8 cellular contexts compared by ENCODE assay signal in genomic region chr1:233294991-233295774, GRCh38. TPM values are rescaled to one million over a fixed set of nuclear protein-coding genes. Genes with fewer than 3 reads are reported as not detected.
DNase-seq lines count a peak whose midpoint lies in the region; ATAC-seq and TF ChIP-seq lines count a peak whose summit lies in the region.

Gene PCNX2 (minus strand): TSS chr1:233295725. CDS start chr1:233295478, 247 bp downstream.

- no peaks in the 10 kb centered on the region for H3K9me2 ChIP-seq in PC-3 (replicated peaks; ENCODE audit: low read length)

- no peaks in the 10 kb centered on the region for H3K27me3 Mint-ChIP-seq in Caco-2 (ENCODE audit: insufficient read depth, unreplicated experiment)

- peak within 1 kb of the TSS; percentile 54 for H3K27ac ChIP-seq in PC-3 (ENCODE audit: low read length)
- no peak within 1 kb of the TSS for H3K27ac ChIP-seq in neuronal stem cell (replicated peaks; ENCODE audit: low read length)
- H3K27ac ChIP-seq in substantia nigra (ENCODE audit: low read depth, low read length, poor library complexity, severe bottlenecking) = peak within 1 kb of the TSS; percentile 23

- BruUV-seq in Caco-2 (replicated peaks; lab: Mats Ljungman, UMichigan) = no TSS peak
- no TSS peak for BruUV-seq in PC-3 (replicated peaks; lab: Mats Ljungman, UMichigan)

- DNase-seq in Caco-2 = peak; percentile 76 to 79
- peak; percentile 88 for DNase-seq in GM20000 (ENCODE audit: low spot score)
- DNase-seq in HS-5 (ENCODE audit: low read depth) = peak; percentile 37
- peak; percentile 82 for DNase-seq in PC-3
- DNase-seq in activated T-helper 1 cell treated with anti-CD3 and anti-CD28 coated beads, Interleukin-2, amount 50 U/mL, for 16 hours (ENCODE audit: low read depth in 1 of 2, low spot score in 1 of 2) = peak; percentile 44 to 47
- peak; percentile 49 for DNase-seq in fibroblast of the aortic adventitia (ENCODE audit: low read depth)
- peak; percentile 33 for DNase-seq in neuronal stem cell (ENCODE audit: low spot score)
- peak in 25 of 49 donors; percentile 4 to 71 (median 22) for DNase-seq in substantia nigra (lab: John Stamatoyannopoulos, UW)

- TF ChIP-seq CTCF in Caco-2 (IDR thresholded peaks at IDR 0.05; ENCODE audit: insufficient read depth in 1 of 2, low read depth in 1 of 2, low read length in 1 of 2, severe bottlenecking in 1 of 2, unreplicated experiment in 1 of 2) = no peak
- no peak for TF ChIP-seq CTCF in GM20000 (IDR thresholded peaks at IDR 0.05; ENCODE audit: extremely low read depth, missing control alignments)
- TF ChIP-seq CTCF in PC-3 (conservative IDR thresholded peaks at IDR 0.05; ENCODE audit: low read depth, low read length) = no peak
- TF ChIP-seq CTCF in fibroblast of the aortic adventitia (IDR thresholded peaks at IDR 0.05; ENCODE audit: insufficient read depth, low read length) = no peak

- intact Hi-C loops in Caco-2 (cut with micrococcal nuclease; ENCODE audit: unreplicated experiment) = no loop called here
- intact Hi-C loops in PC-3 (cut with micrococcal nuclease) = no loop called here

- CTCF ChIA-PET in Caco-2 (lab: Charles Lee) = no interaction called here
- CTCF ChIA-PET in PC-3 (lab: Charles Lee) = no interaction called here

- H3K14ac ChIP-seq in neuronal stem cell (ENCODE audit: low read length) = peak within 1 kb of the TSS; percentile 94

- H2AFZ ChIP-seq in PC-3 (ENCODE audit: low read length) (peak within 1 kb of the TSS; percentile 81), neuronal stem cell (ENCODE audit: low read length) (peak within 1 kb of the TSS; percentile 99)

- peak within 1 kb of the TSS; percentile 73 for H3K27ac Mint-ChIP-seq in Caco-2 (ENCODE audit: unreplicated experiment)

- no peaks in the 10 kb centered on the region for H3F3A ChIP-seq in PC-3 (ENCODE audit: low read length, unreplicated experiment)

- no CpG with 5 or more reads among the region's 57 CpGs for WGBS in neuronal stem cell (ENCODE audit: extremely low coverage in 2 of 2, insufficient read length in 2 of 2, insufficient replicate concordance in 1 of 2), 2 donors

- no peaks in the 10 kb centered on the region; the same call in 1 of the 2 replicates for H3K27me3 ChIP-seq in Caco-2 (replicated peaks; ENCODE audit: control insufficient read depth, insufficient read depth, low read length)
- no peaks in the 10 kb centered on the region for H3K27me3 ChIP-seq in PC-3 (ENCODE audit: low read length)
- H3K27me3 ChIP-seq in neuronal stem cell (ENCODE audit: control insufficient read depth in 3 of 3, insufficient read depth in 3 of 3, low read depth in 1 of 3, low read length in 3 of 3) = no peaks in the 10 kb centered on the region

- H2AK5ac ChIP-seq in neuronal stem cell (ENCODE audit: low read depth, low read length) = no peak within 1 kb of the TSS

- H3K18ac ChIP-seq in neuronal stem cell (ENCODE audit: low read length) = peak within 1 kb of the TSS; percentile 86

- no peaks in the 10 kb centered on the region for H3K9me3 Mint-ChIP-seq in Caco-2 (ENCODE audit: unreplicated experiment)

- peak within 1 kb of the TSS; percentile 80 for H3K23ac ChIP-seq in neuronal stem cell (ENCODE audit: low read depth, low read length, poor library complexity)

- no peak within 1 kb of the TSS for H4K8ac ChIP-seq in neuronal stem cell (ENCODE audit: low read depth, low read length)

- no peaks in the 10 kb centered on the region for H3K79me1 ChIP-seq in neuronal stem cell (ENCODE audit: low read depth, low read length)

- H3K4me3 Mint-ChIP-seq in Caco-2 (ENCODE audit: unreplicated experiment) = peak within 1 kb of the TSS; percentile 93

- no peak within 1 kb of the TSS for H2BK15ac ChIP-seq in neuronal stem cell (ENCODE audit: low read length)

- H3K4me3 ChIP-seq in Caco-2 (ENCODE audit: low read depth, low read length) = peak within 1 kb of the TSS; percentile 85
- peak within 1 kb of the TSS; percentile 91 for H3K4me3 ChIP-seq in PC-3 (ENCODE audit: low read length)
- H3K4me3 ChIP-seq in fibroblast of the aortic adventitia (ENCODE audit: low read depth, low read length) = peak within 1 kb of the TSS; percentile 98
- peak within 1 kb of the TSS; percentile 74 to 98 for H3K4me3 ChIP-seq in neuronal stem cell (ENCODE audit: low read length in 2 of 2)

- H3K36me3 Mint-ChIP-seq in Caco-2 (ENCODE audit: insufficient read depth, unreplicated experiment) = no peaks in the 10 kb centered on the region

- H3K4me2 ChIP-seq in PC-3 (ENCODE audit: low read length) (peak within 1 kb of the TSS; percentile 91), neuronal stem cell (ENCODE audit: insufficient read depth, low read length, poor library complexity, severe bottlenecking) (peak within 1 kb of the TSS; percentile 95)

- H2BK120ac ChIP-seq in neuronal stem cell (ENCODE audit: low read depth, low read length) = no peak within 1 kb of the TSS

- POLR2A ChIA-PET in Caco-2 (lab: Charles Lee) = no interaction called here
- POLR2A ChIA-PET in PC-3 (lab: Charles Lee; ENCODE audit: unreplicated experiment) = interaction anchor here (0.6 to 1.0 kb wide), 2 partner anchors 127 to 269 kb away, joined by 3 read pairs; no protein-coding TSS in a partner anchor

- ATAC-seq in PC-3 = peak; percentile 86

- H2BK5ac ChIP-seq in neuronal stem cell (ENCODE audit: low read length) = no peak within 1 kb of the TSS

- H3K36me3 ChIP-seq in Caco-2 (ENCODE audit: control insufficient read depth, insufficient read depth, low read length) (no peaks in the 10 kb centered on the region), PC-3 (ENCODE audit: low read depth, low read length) (no peaks in the 10 kb centered on the region), neuronal stem cell (replicated peaks in 1 of 2; ENCODE audit: control insufficient read depth in 2 of 2, insufficient read depth in 2 of 2, low read length in 2 of 2) (no peaks in the 10 kb centered on the region)

- H3K9ac ChIP-seq in PC-3 (ENCODE audit: low read length) = peak within 1 kb of the TSS; percentile 72
- H3K9ac ChIP-seq in neuronal stem cell (ENCODE audit: low read depth, low read length, poor library complexity) = peak within 1 kb of the TSS; percentile 90

- H3K4me1 Mint-ChIP-seq in Caco-2 (ENCODE audit: low read depth, unreplicated experiment) = peaks cover 16% of the 10 kb centered on the region

- H3K9me3 ChIP-seq in Caco-2 = no peaks in the 10 kb centered on the region
- H3K9me3 ChIP-seq in PC-3 (ENCODE audit: low read length) = no peaks in the 10 kb centered on the region
- H3K9me3 ChIP-seq in neuronal stem cell (replicated peaks in 1 of 2; ENCODE audit: control insufficient read depth in 2 of 2, insufficient read depth in 1 of 2, low read depth in 1 of 2, low read length in 2 of 2) = peaks cover 0 to 2% of the 10 kb centered on the region in 2 donors

- H4K91ac ChIP-seq in neuronal stem cell (ENCODE audit: low read depth, low read length, poor library complexity) = no peak within 1 kb of the TSS

- H3K4me1 ChIP-seq in Caco-2 (0 out of 2 replicates have a peak, but pooled peaks cover 8% of the 10 kb centered on the region), PC-3 (ENCODE audit: insufficient read depth, low read length) (peaks cover 44% of the 10 kb centered on the region), neuronal stem cell (ENCODE audit: control insufficient read depth in 2 of 2, insufficient read depth in 1 of 2, low read depth in 1 of 2, low read length in 2 of 2) (peaks cover 0 to 4% of the 10 kb centered on the region in 2 donors)

- no peak within 1 kb of the TSS for H3K4ac ChIP-seq in neuronal stem cell (ENCODE audit: low read length)

- peaks cover 49% of the 10 kb centered on the region for H3K79me2 ChIP-seq in PC-3 (ENCODE audit: low read length)

- H2BK12ac ChIP-seq in neuronal stem cell (ENCODE audit: low read length) = no peak within 1 kb of the TSS

- H4K20me1 ChIP-seq in PC-3 (ENCODE audit: low read length) = peaks cover 13% of the 10 kb centered on the region; the same call in 1 of the 2 replicates

RNA-seq across cellular contexts. Expression of gene PCNX2, which starts in this region (rescaled TPM):
- total RNA-seq in Caco-2 (2022) (15.0 and 18.0 TPM in 2 replicates), PC-3 (2014; rRNA removed) (17.3 and 34.6 TPM in 2 replicates), fibroblast of the aortic adventitia (ENCODE audit: low replicate concordance) (70.7 and 130 TPM in 2 replicates)
- polyA plus RNA-seq in neuronal stem cell (2013, experiment 1 of 2) = 11.4 TPM
- 11.4 TPM for polyA plus RNA-seq in neuronal stem cell (2013, experiment 2 of 2)

Comparison
In these comparisons a context has a peak if more than half of its experiments do, and no peak if none do; other contexts are left out.
1. DNase-seq: peak in every context shown above with its lines; median percentile 88 in GM20000; 82 in PC-3; 78 in Caco-2; 49 in fibroblast of the aortic adventitia; 46 in activated T-helper 1 cell treated with anti-CD3 and anti-CD28 coated beads, Interleukin-2, amount 50 U/mL, for 16 hours; 37 in HS-5; 33 in neuronal stem cell; 22 in substantia nigra.